Comparison of ENCODE assay signal across 9 cellular contexts in the genomic region with DNA sequence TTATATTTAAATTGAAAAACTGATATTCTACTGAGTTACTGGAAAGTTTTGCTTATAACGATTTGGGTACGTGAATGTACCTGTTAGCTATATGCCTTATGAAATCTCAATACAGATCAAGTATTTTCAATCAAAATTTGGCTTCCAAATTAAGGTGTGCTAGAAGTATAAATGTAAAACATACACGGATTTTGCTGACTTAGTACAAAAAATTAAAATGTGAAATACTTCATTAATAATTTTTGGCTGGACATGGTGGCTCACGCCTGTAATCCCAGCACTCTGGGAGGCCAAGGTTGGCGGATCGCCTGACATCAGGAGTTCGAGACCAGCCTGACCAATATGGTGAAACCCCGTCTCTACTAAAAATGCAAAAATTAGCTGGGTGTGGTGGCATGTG.
"Had no signal": no experiment of that assay in that cellular context is flagged by ENCODE, and none has a peak within 500 bp of the region (broad histone marks: within the 10 kb centered on the region; RNA-seq: fewer than 3 reads in every experiment).

No MANE protein-coding gene starts in this region.

- H3K4me3 ChIP-seq: GM23248, HAP-1 had no signal

- ATAC-seq: HCT116 had no signal

- H3K36me3 ChIP-seq: HAP-1 had no signal

- H3K27ac ChIP-seq: GM23248, HL-60 had no signal

- H2AFZ ChIP-seq: GM23248 had no signal

- H3K9ac ChIP-seq: GM23248 had no signal

- H3K9me3 ChIP-seq: HAP-1 had no signal

- DNase-seq: GM23248, GOT3, H7, HFFc6, Karpas-422, KG1 had no signal
